Comparison of ENCODE assay signal across 12 cellular contexts in genomic region chr10:100968037-100968736, GRCh38. TPM values are rescaled to one million over a fixed set of nuclear protein-coding genes. Genes with fewer than 3 reads are reported as not detected.
A peak's percentile ranks its signal among the peaks of the same experiment; 100 is the strongest.
DNase-seq lines count a peak whose midpoint lies in the region; ATAC-seq and TF ChIP-seq lines count a peak whose summit lies in the region.
"Had no signal": no experiment of that assay in that cellular context is flagged by ENCODE, and none has a peak within 500 bp of the region (broad histone marks: within the 10 kb centered on the region; RNA-seq: fewer than 3 reads in every experiment).

No MANE protein-coding gene starts in this region.

- ATAC-seq in HG02763 (IDR thresholded peaks at IDR 0.05; ENCODE audit: unreplicated experiment) = no peak

- H3K79me2 ChIP-seq in OCI-LY3 (ENCODE audit: low read length) = no peaks in the 10 kb centered on the region

- H3K36me3 ChIP-seq in OCI-LY3 (replicated peaks; ENCODE audit: low read depth, low read length) = peaks cover 3% of the 10 kb centered on the region
- H3K36me3 ChIP-seq in iPS-15b (ENCODE audit: control insufficient read depth, insufficient read depth, low read length) = peaks cover 4% of the 10 kb centered on the region
- peaks cover 37% of the 10 kb centered on the region for H3K36me3 ChIP-seq in skeletal muscle satellite cell (ENCODE audit: insufficient read depth, low read length)
- H3K36me3 ChIP-seq: breast epithelium, ovary had no signal

- H4K20me1 ChIP-seq in OCI-LY3 (ENCODE audit: insufficient read depth, low read length) = no peaks in the 10 kb centered on the region

- peaks cover 7% of the 10 kb centered on the region; the same call in 1 of the 2 replicates for H3K4me1 ChIP-seq in OCI-LY3 (ENCODE audit: low read length)
- H3K4me1 ChIP-seq in iPS-15b (ENCODE audit: control insufficient read depth, insufficient read depth, low read length) = peaks cover 9% of the 10 kb centered on the region
- H3K4me1 ChIP-seq in skeletal muscle satellite cell (ENCODE audit: control insufficient read depth, insufficient read depth, low read length) = peaks cover 6% of the 10 kb centered on the region
- H3K4me1 ChIP-seq: breast epithelium had no signal

- H3K27ac ChIP-seq in OCI-LY3 (ENCODE audit: low read length) = no peak overlapping the region
- H3K27ac ChIP-seq: breast epithelium, esophagus squamous epithelium, ovary had no signal

- TF ChIP-seq CTCF in OCI-LY3 (IDR thresholded peaks at IDR 0.05; ENCODE audit: low read depth, low read length) = no peak

- H3K9ac ChIP-seq in OCI-LY3 (ENCODE audit: low read length) (no peak overlapping the region), iPS-15b (ENCODE audit: low read depth, low read length) (no peak overlapping the region), skeletal muscle satellite cell (ENCODE audit: low read depth, low read length) (no peak overlapping the region)

- peak; percentile 34 for DNase-seq in activated CD8-positive, alpha-beta memory T cell treated with anti-CD3 and anti-CD28 coated beads, Interleukin-2, amount 50 U/mL, for 48 hours
- DNase-seq in activated CD8-positive, alpha-beta memory T cell treated with anti-CD3 and anti-CD28 coated beads, Interleukin-2, amount 50 U/mL, for 4 hours = no peak
- DNase-seq in NCI-H748 treated with DMSO at 0.1 percent for 48 hours (lab: John Stamatoyannopoulos, UW) = no peak
- no peak for DNase-seq in medulla oblongata (ENCODE audit: extremely low spot score)
- DNase-seq: esophagus squamous epithelium, NCI-H2029 had no signal

- H3K4me3 ChIP-seq in OCI-LY3 (ENCODE audit: low read length) = peak overlapping the region; percentile 85
- peak overlapping the region; percentile 76 for H3K4me3 ChIP-seq in iPS-15b (ENCODE audit: low read depth, low read length)
- peak overlapping the region; percentile 74 for H3K4me3 ChIP-seq in skeletal muscle satellite cell (ENCODE audit: low read length)

- H2AFZ ChIP-seq in OCI-LY3 (ENCODE audit: low read depth, low read length) = no peak overlapping the region

- H3K27me3 ChIP-seq in OCI-LY3 (ENCODE audit: low read depth, low read length) = no peaks in the 10 kb centered on the region
- H3K27me3 ChIP-seq in iPS-15b (ENCODE audit: control insufficient read depth, insufficient read depth, low read length) = peaks cover 7% of the 10 kb centered on the region
- no peaks in the 10 kb centered on the region for H3K27me3 ChIP-seq in skeletal muscle satellite cell (ENCODE audit: control insufficient read depth, insufficient read depth, low read length)
- H3K27me3 ChIP-seq: breast epithelium, esophagus squamous epithelium, ovary had no signal

- H3K4me2 ChIP-seq in OCI-LY3 (ENCODE audit: low read length) (peak overlapping the region; percentile 79), skeletal muscle satellite cell (ENCODE audit: low read length) (peak overlapping the region; percentile 98)

- H3K9me3 ChIP-seq in OCI-LY3 (ENCODE audit: insufficient read depth, low read length) (no peaks in the 10 kb centered on the region), iPS-15b (ENCODE audit: control insufficient read depth, insufficient read depth, low read length) (no peaks in the 10 kb centered on the region), skeletal muscle satellite cell (replicated peaks; ENCODE audit: low read length) (no peaks in the 10 kb centered on the region)
- H3K9me3 ChIP-seq: breast epithelium, esophagus squamous epithelium, ovary had no signal

RNA-seq across cellular contexts. Expression of gene SEMA4G, which starts 1.1 kb away (rescaled TPM):
- 0.76 and 0.87 TPM in 2 replicates for total RNA-seq in skeletal muscle satellite cell (2012; rRNA removed)

RNA-seq across cellular contexts. Expression of gene MRPL43, which starts 19.1 kb away (rescaled TPM):
- 63.6 and 70.0 TPM in 2 replicates for total RNA-seq in skeletal muscle satellite cell (2012; rRNA removed)

RNA-seq across cellular contexts. Expression of gene TWNK, which starts 19.2 kb away (rescaled TPM):
- 5.6 and 7.6 TPM in 2 replicates for total RNA-seq in skeletal muscle satellite cell (2012; rRNA removed)

RNA-seq across cellular contexts. Expression of gene LZTS2, which starts 31.4 kb away (rescaled TPM):
- total RNA-seq in skeletal muscle satellite cell (2012; rRNA removed) = 79.1 and 103 TPM in 2 replicates

RNA-seq across cellular contexts. Expression of gene SLF2, which starts 55.4 kb away (rescaled TPM):
- total RNA-seq in skeletal muscle satellite cell (2012; rRNA removed) = 21.6 and 30.4 TPM in 2 replicates
